ENCODE assay signal across 12 cellular contexts in the genomic region with DNA sequence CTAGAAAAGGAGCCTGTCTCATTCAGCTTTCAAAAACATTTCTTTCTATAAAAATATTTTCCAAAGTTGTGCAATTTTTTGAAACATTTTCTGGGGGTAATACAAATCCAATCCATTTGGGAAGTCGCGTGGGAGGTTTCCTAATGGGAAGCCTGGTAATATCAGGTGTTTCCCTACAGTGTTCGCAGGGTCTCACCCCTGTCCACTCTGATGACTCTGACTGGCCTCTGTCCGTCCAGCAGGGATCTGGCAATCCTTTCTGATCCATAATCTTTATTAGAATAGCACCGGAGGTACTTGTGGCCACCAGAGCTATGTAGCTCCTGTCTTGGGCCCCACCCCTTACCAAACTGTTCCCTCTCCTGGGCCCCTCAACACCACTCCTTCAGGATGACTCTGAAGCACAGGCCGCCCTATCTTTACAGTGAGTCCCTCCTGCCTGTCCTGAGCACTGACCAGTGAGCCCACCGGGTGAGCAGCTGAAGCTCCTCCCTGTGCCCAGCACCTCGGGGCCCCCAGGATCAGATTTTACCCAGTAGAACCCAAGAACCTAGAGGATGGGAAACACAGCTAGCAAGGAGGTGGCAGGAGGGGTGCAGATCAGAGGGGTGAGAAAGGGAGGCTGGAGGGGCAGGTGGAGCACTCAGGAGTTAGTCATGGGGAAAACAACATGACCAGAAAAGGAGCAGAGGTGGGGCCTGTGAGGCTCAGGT.
A peak's percentile ranks its signal among the peaks of the same experiment; 100 is the strongest.
DNase-seq lines count a peak whose midpoint lies in the region; ATAC-seq and TF ChIP-seq lines count a peak whose summit lies in the region.
"Had no signal": no experiment of that assay in that cellular context is flagged by ENCODE, and none has a peak within 500 bp of the region (broad histone marks: within the 10 kb centered on the region; RNA-seq: fewer than 3 reads in every experiment).

No MANE protein-coding gene starts in this region.

- H3K4me3 ChIP-seq in heart right ventricle (no peak overlapping the region), breast epithelium (peak overlapping the region in 1 of 3 donors; percentile 24), lower leg skin (ENCODE audit: low read depth, poor library complexity, severe bottlenecking) (no peak overlapping the region)
- H3K4me3 ChIP-seq: K562 had no signal

- DNase-seq in heart right ventricle: no peak
- no peak for DNase-seq in left ventricle myocardium superior
- DNase-seq in breast epithelium (ENCODE audit: low spot score in 2 of 2): no peak
- DNase-seq in naive thymus-derived CD8-positive, alpha-beta T cell: no peak
- no peak for DNase-seq in lower leg skin (ENCODE audit: low spot score in 2 of 2)
- DNase-seq in activated CD4-positive, alpha-beta T cell treated with anti-CD3 and anti-CD28 coated beads, Interleukin-2, amount 50 U/mL, for 4 hours: no peak
- DNase-seq in NCI-H2196 (lab: John Stamatoyannopoulos, UW; ENCODE audit: unreplicated experiment): no peak
- DNase-seq: NCI-H2171, retina had no signal

- H3K9me3 ChIP-seq in heart right ventricle (no peaks in the 10 kb centered on the region), breast epithelium (no peaks in the 10 kb centered on the region)

- no peak for TF ChIP-seq POLR2A in breast epithelium (IDR thresholded peaks at IDR 0.05)
- TF ChIP-seq POLR2A in lower leg skin (IDR thresholded peaks at IDR 0.05): no peak

- peak overlapping the region in 7 of 10 donors; percentile 30 to 71 (median 58) for H3K4me3 Mint-ChIP-seq in naive thymus-derived CD8-positive, alpha-beta T cell

- H3K27ac ChIP-seq in heart right ventricle (peak overlapping the region in 7 of 10 donors; percentile 42 to 88 (median 69)), breast epithelium (peak overlapping the region; percentile 48 to 91)
- H3K27ac ChIP-seq: C4-2B had no signal

- peaks cover 16 to 70% (median 62%) of the 10 kb centered on the region in 9 donors for H3K4me1 ChIP-seq in heart right ventricle
- H3K4me1 ChIP-seq in breast epithelium: peaks cover 0 to 10% of the 10 kb centered on the region in 2 donors

- TF ChIP-seq CTCF in heart right ventricle (IDR thresholded peaks at IDR 0.05) (no peak), breast epithelium (IDR thresholded peaks at IDR 0.05) (no peak), lower leg skin (IDR thresholded peaks at IDR 0.05) (no peak)

- H3K9me3 Mint-ChIP-seq in naive thymus-derived CD8-positive, alpha-beta T cell: no peaks in the 10 kb centered on the region

- POLR2A ChIA-PET in naive thymus-derived CD8-positive, alpha-beta T cell (lab: Charles Lee): interaction anchor here (0.7 kb wide), 1 partner anchor 55 kb away, joined by 4 read pairs; no protein-coding TSS in a partner anchor

- H3K27ac Mint-ChIP-seq in naive thymus-derived CD8-positive, alpha-beta T cell: peak overlapping the region in 3 of 10 donors; percentile 27 to 65 (median 63)

- H3K27me3 ChIP-seq in heart right ventricle (no peaks in the 10 kb centered on the region), breast epithelium (no peaks in the 10 kb centered on the region)

- ATAC-seq in heart right ventricle (peak in 2 of 8 donors; percentile 11 to 24), left ventricle myocardium superior (no peak), HG02588 (IDR thresholded peaks at IDR 0.05; ENCODE audit: unreplicated experiment) (no peak)
- ATAC-seq in naive thymus-derived CD8-positive, alpha-beta T cell: no peak
- ATAC-seq: K562 had no signal

- H3K36me3 ChIP-seq in heart right ventricle (no peaks in the 10 kb centered on the region), breast epithelium (no peaks in the 10 kb centered on the region)

- H3K36me3 Mint-ChIP-seq in naive thymus-derived CD8-positive, alpha-beta T cell: no peaks in the 10 kb centered on the region

- peaks cover 0 to 6% (median 2%) of the 10 kb centered on the region in 5 donors for H3K27me3 Mint-ChIP-seq in naive thymus-derived CD8-positive, alpha-beta T cell

- H3K4me1 Mint-ChIP-seq in naive thymus-derived CD8-positive, alpha-beta T cell: peaks cover 4 to 30% (median 14%) of the 10 kb centered on the region in 4 donors

- intact Hi-C loops in heart right ventricle (cut with DNase I): no loop called here
- intact Hi-C loops in left ventricle myocardium superior (cut with micrococcal nuclease): no loop called here
- intact Hi-C loops in breast epithelium (cut with DNase I; ENCODE audit: low total_unique reads): no loop called here
- intact Hi-C loops in lower leg skin (cut with DNase I; ENCODE audit: low total_unique reads): no loop called here

- 76 to 79% methylated on average over 8 of the region's 8 CpGs for WGBS in heart right ventricle, 2 donors
- WGBS in lower leg skin, 2 donors: 72 to 79% methylated on average over 8 of the region's 8 CpGs
